7 cellular contexts compared by ENCODE assay signal in the genomic region with DNA sequence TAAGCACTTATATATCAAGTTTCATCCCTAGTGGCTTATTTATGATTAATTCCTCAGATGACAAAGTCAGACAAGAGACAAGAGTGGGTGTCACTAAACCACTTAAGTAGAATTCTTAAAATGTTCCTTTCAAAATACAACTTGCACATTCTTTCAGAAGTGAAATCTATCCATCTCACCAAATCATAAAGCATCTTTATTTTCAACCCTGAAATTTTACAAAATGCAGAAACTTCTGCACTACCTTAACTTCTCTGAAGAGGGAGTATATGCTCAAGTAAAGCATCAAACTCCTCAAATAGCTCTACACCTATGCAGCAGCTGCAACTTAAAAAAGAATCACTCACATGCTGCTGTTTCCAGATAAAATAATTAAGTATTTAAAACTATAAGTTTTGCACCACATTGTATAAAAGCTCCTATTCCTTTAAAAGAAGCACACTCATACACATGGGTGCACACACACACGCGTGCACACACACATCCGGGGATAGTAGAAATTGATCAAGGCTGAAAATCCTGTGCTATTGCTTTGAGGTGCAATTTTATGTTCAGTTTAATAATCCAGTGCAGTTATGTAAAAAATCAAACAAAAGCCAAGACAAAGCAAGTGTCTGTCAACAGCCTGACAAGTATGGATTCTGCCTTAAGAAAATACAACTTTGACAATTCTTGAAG.
DNase-seq lines count a peak whose midpoint lies in the region; ATAC-seq and TF ChIP-seq lines count a peak whose summit lies in the region.

No MANE protein-coding gene starts in this region.

- ATAC-seq in HG02885 (IDR thresholded peaks at IDR 0.05; ENCODE audit: poor library complexity, unreplicated experiment) (peak; percentile 88), GM19455 (IDR thresholded peaks at IDR 0.05; ENCODE audit: unreplicated experiment) (no peak)

- TF ChIP-seq EP300 in suprapubic skin (IDR thresholded peaks at IDR 0.05), result no peak

- H3K27me3 ChIP-seq in suprapubic skin, result no peaks in the 10 kb centered on the region

- no peak for TF ChIP-seq POLR2A in suprapubic skin (IDR thresholded peaks at IDR 0.05)

- H3K4me1 ChIP-seq in suprapubic skin, result peaks cover 9% of the 10 kb centered on the region

- no peaks in the 10 kb centered on the region for H3K36me3 ChIP-seq in suprapubic skin

- DNase-seq in GM13976 (ENCODE audit: low spot score) (no peak), OCI-M1 (lab: John Stamatoyannopoulos, UW) (peak; percentile 50), foreskin fibroblast (peak in 1 of 2 donors; percentile 50), suprapubic skin (ENCODE audit: low spot score in 2 of 2) (no peak), HPDE6-E6E7 (ENCODE audit: extremely low spot score) (no peak)

- TF ChIP-seq CTCF in GM13976 (IDR thresholded peaks at IDR 0.05; ENCODE audit: borderline replicate concordance, control extremely low read depth, extremely low read depth, insufficient read depth, missing control alignments), result peak; percentile 41
- TF ChIP-seq CTCF in foreskin fibroblast (IDR thresholded peaks at IDR 0.05; ENCODE audit: low read depth, low read length), result peak; percentile 58
- peak; percentile 20 to 54 for TF ChIP-seq CTCF in suprapubic skin (IDR thresholded peaks at IDR 0.05)

- H3K4me3 ChIP-seq in foreskin fibroblast (ENCODE audit: low read depth in 1 of 2, low read length in 2 of 2), result no peak overlapping the region
- H3K4me3 ChIP-seq in suprapubic skin, result no peak overlapping the region

- in situ Hi-C loops in GM13976 (cut with MboI; ENCODE audit: low sequenced_read_pairs, unreplicated experiment), result no loop called here

- no peaks in the 10 kb centered on the region for H3K9me3 ChIP-seq in suprapubic skin

- H3K27ac ChIP-seq in suprapubic skin, result no peak overlapping the region

- WGBS in suprapubic skin, result 84% methylated on average over 3 of the region's 3 CpGs
